In the genomic region with DNA sequence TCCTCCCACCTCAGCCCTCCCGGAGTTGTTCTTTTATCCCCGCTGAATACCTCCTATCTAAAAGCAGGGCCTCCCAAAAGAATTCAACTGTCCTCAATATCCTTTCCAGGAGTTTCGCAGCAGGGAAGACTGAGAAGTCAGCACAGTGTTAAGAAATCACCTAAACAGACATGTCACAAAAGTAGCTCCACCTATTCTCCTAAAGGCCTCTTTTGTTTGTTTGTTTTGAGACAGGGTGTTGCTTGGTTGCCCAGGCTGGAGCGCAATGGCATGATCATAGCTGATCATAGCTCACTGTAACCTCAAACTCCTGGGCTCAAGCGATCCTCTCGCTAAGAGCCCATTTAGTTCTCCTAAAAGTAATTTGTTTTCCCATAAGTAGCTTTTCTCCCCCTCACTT, we compare ENCODE assay signal across 16 cellular contexts. TPM values are rescaled to one million over a fixed set of nuclear protein-coding genes. Genes with fewer than 3 reads are reported as not detected.
A peak's percentile ranks its signal among the peaks of the same experiment; 100 is the strongest.
DNase-seq lines count a peak whose midpoint lies in the region; ATAC-seq, FAIRE-seq and TF ChIP-seq lines count a peak whose summit lies in the region.
"Had no signal": no experiment of that assay in that cellular context is flagged by ENCODE, and none has a peak within 500 bp of the region (broad histone marks: within the 10 kb centered on the region; RNA-seq: fewer than 3 reads in every experiment).

No MANE protein-coding gene starts in this region.

- H3K27me3 ChIP-seq in bronchial epithelial cell (ENCODE audit: control insufficient read depth, insufficient read depth, low read length): no peaks in the 10 kb centered on the region
- H3K27me3 ChIP-seq in left lung: no peaks in the 10 kb centered on the region

- H3K9me3 ChIP-seq in left lung: no peaks in the 10 kb centered on the region

- H3K27me3 Mint-ChIP-seq in T-helper 2 cell treated with Interferon-gamma antibody and Interleukin-4, amounts not matched to agents 5 μg/mL and 100 μg/mL, for 36 hours (ENCODE audit: low read depth): no peaks in the 10 kb centered on the region
- H3K27me3 Mint-ChIP-seq in type B pancreatic cell: no peaks in the 10 kb centered on the region
- H3K27me3 Mint-ChIP-seq: naive thymus-derived CD4-positive, alpha-beta T cell had no signal

- no peak for TF ChIP-seq CTCF in bronchial epithelial cell (IDR thresholded peaks at IDR 0.05; ENCODE audit: insufficient read depth, low read length, severe bottlenecking)
- TF ChIP-seq CTCF in left lung (IDR thresholded peaks at IDR 0.05): no peak
- TF ChIP-seq CTCF in type B pancreatic cell (conservative IDR thresholded peaks at IDR 0.05): no peak

- intact Hi-C loops in left lung (cut with DNase I) (no loop called here), head of caudate nucleus (cut with DNase I) (no loop called here)

- peak; percentile 29 for ATAC-seq in left lung
- ATAC-seq: activated naive CD4-positive, alpha-beta T cell treated with anti-CD3 and anti-CD28 coated beads, Interleukin-2, amount 50 U/mL, for 72 hours; naive thymus-derived CD4-positive, alpha-beta T cell had no signal

- no peak overlapping the region for H3K4me3 Mint-ChIP-seq in T-helper 2 cell treated with Interferon-gamma antibody and Interleukin-4, amounts not matched to agents 5 μg/mL and 100 μg/mL, for 36 hours
- peak overlapping the region; percentile 33 for H3K4me3 Mint-ChIP-seq in type B pancreatic cell
- H3K4me3 Mint-ChIP-seq: naive thymus-derived CD4-positive, alpha-beta T cell had no signal

- DNase-seq in T-helper 2 cell treated with Interferon-gamma antibody and Interleukin-4, amounts not matched to agents 5 μg/mL and 100 μg/mL, for 36 hours (ENCODE audit: low spot score): no peak
- DNase-seq in T-helper 2 cell: no peak
- DNase-seq in bronchial epithelial cell (ENCODE audit: low read depth): peak; percentile 85
- DNase-seq in left lung: no peak
- DNase-seq in type B pancreatic cell (ENCODE audit: extremely low spot score, unreplicated experiment): no peak
- no peak for DNase-seq in frontal cortex (ENCODE audit: low spot score in 2 of 2)
- no peak for DNase-seq in LoVo (ENCODE audit: low spot score)
- DNase-seq in head of caudate nucleus: no peak
- DNase-seq: naive thymus-derived CD4-positive, alpha-beta T cell; NCI-H1417 treated with DMSO at 0.1 percent for 48 hours; NCI-H69; SHP77 had no signal

- no peaks in the 10 kb centered on the region for H3K36me3 ChIP-seq in bronchial epithelial cell (ENCODE audit: control insufficient read depth, insufficient read depth, low read length)
- H3K36me3 ChIP-seq in left lung: no peaks in the 10 kb centered on the region

- H3K4me1 Mint-ChIP-seq in T-helper 2 cell treated with Interferon-gamma antibody and Interleukin-4, amounts not matched to agents 5 μg/mL and 100 μg/mL, for 36 hours (ENCODE audit: low read depth): peaks cover 24% of the 10 kb centered on the region
- H3K4me1 Mint-ChIP-seq in type B pancreatic cell (ENCODE audit: unreplicated experiment): peaks cover 24% of the 10 kb centered on the region

- peaks cover 14 to 37% of the 10 kb centered on the region in 2 donors for H3K4me1 ChIP-seq in left lung

- H3K27ac ChIP-seq in left lung: no peak overlapping the region
- H3K27ac ChIP-seq: coronary artery had no signal

- no peaks in the 10 kb centered on the region for H3K9me3 Mint-ChIP-seq in T-helper 2 cell treated with Interferon-gamma antibody and Interleukin-4, amounts not matched to agents 5 μg/mL and 100 μg/mL, for 36 hours
- no peaks in the 10 kb centered on the region for H3K9me3 Mint-ChIP-seq in type B pancreatic cell
- H3K9me3 Mint-ChIP-seq: activated naive CD4-positive, alpha-beta T cell treated with anti-CD3 and anti-CD28 coated beads, Interleukin-2, amount 50 U/mL, for 72 hours; IgD-negative memory B cell; naive thymus-derived CD4-positive, alpha-beta T cell had no signal

- FAIRE-seq in bronchial epithelial cell (lab: Jason Lieb, UNC): peak; percentile 73
- no peak for FAIRE-seq in frontal cortex (lab: Jason Lieb, UNC)
- FAIRE-seq: TTC549 had no signal

- H3K27ac Mint-ChIP-seq in T-helper 2 cell treated with Interferon-gamma antibody and Interleukin-4, amounts not matched to agents 5 μg/mL and 100 μg/mL, for 36 hours: peak overlapping the region; percentile 47
- peak overlapping the region; percentile 95 for H3K27ac Mint-ChIP-seq in type B pancreatic cell
- H3K27ac Mint-ChIP-seq: IgD-negative memory B cell had no signal

- H3K36me3 Mint-ChIP-seq in T-helper 2 cell treated with Interferon-gamma antibody and Interleukin-4, amounts not matched to agents 5 μg/mL and 100 μg/mL, for 36 hours (ENCODE audit: low read depth): no peaks in the 10 kb centered on the region
- peaks cover 3% of the 10 kb centered on the region for H3K36me3 Mint-ChIP-seq in type B pancreatic cell
- H3K36me3 Mint-ChIP-seq: activated naive CD4-positive, alpha-beta T cell treated with anti-CD3 and anti-CD28 coated beads, Interleukin-2, amount 50 U/mL, for 72 hours; IgD-negative memory B cell; naive thymus-derived CD4-positive, alpha-beta T cell had no signal

- H3K4me3 ChIP-seq in bronchial epithelial cell (ENCODE audit: low read depth, low read length): no peak overlapping the region
- H3K4me3 ChIP-seq in left lung: no peak overlapping the region
- H3K4me3 ChIP-seq: coronary artery had no signal

RNA-seq across cellular contexts. Expression of gene TEX44, which starts 53.8 kb away (rescaled TPM):
- not detected in 2 replicates for total RNA-seq in bronchial epithelial cell
- not detected for total RNA-seq in left lung
- not detected in 2 replicates for total RNA-seq in type B pancreatic cell (ENCODE audit: low replicate concordance)
- total RNA-seq in frontal cortex: not detected
- total RNA-seq: activated naive CD4-positive, alpha-beta T cell treated with anti-CD3 and anti-CD28 coated beads, Interleukin-2, amount 50 U/mL, for 72 hours; naive thymus-derived CD4-positive, alpha-beta T cell had no signal
